In genomic region chr6:112237066-112237465, GRCh38 we compare ENCODE assay signal across 16 cellular contexts. TPM values are rescaled to one million over a fixed set of nuclear protein-coding genes. Genes with fewer than 3 reads are reported as not detected.
DNase-seq lines count a peak whose midpoint lies in the region; ATAC-seq and TF ChIP-seq lines count a peak whose summit lies in the region.
"Had no signal": no experiment of that assay in that cellular context is flagged by ENCODE, and none has a peak within 500 bp of the region (broad histone marks: within the 10 kb centered on the region; RNA-seq: fewer than 3 reads in every experiment).

No MANE protein-coding gene starts in this region.

- no peak overlapping the region for H2BK15ac ChIP-seq in mesendoderm (replicated peaks; ENCODE audit: low read depth)

- TF ChIP-seq EP300 in gastroesophageal sphincter (IDR thresholded peaks at IDR 0.05) (no peak), transverse colon (IDR thresholded peaks at IDR 0.05; ENCODE audit: low read depth) (no peak)

- no peak overlapping the region for H2AK5ac ChIP-seq in mesendoderm (ENCODE audit: low read length)

- no peak overlapping the region for H3K23ac ChIP-seq in mesendoderm (ENCODE audit: low read length)

- in situ Hi-C loops in transverse colon (cut with MboI; ENCODE audit: low pct_ligation_motif_present in 1 of 4, low pct_unique_long_range_greater_than_20kb in 1 of 4, low sequenced_read_pairs in 3 of 4): no loop called here

- H3K4me3 ChIP-seq in body of pancreas (no peak overlapping the region), gastroesophageal sphincter (no peak overlapping the region), osteoblast (ENCODE audit: insufficient read depth, low read length) (no peak overlapping the region), transverse colon (no peak overlapping the region), mesendoderm (ENCODE audit: low read length) (no peak overlapping the region)

- H3K56ac ChIP-seq in mesendoderm (ENCODE audit: low read length): no peak overlapping the region

- H3K36me3 ChIP-seq in body of pancreas (replicated peaks in 1 of 2; ENCODE audit: insufficient read depth in 1 of 2, low read depth in 2 of 2): no peaks in the 10 kb centered on the region
- no peaks in the 10 kb centered on the region for H3K36me3 ChIP-seq in gastroesophageal sphincter
- H3K36me3 ChIP-seq in osteoblast (ENCODE audit: insufficient read depth, low read length): peaks cover 11% of the 10 kb centered on the region
- no peaks in the 10 kb centered on the region for H3K36me3 ChIP-seq in transverse colon
- no peaks in the 10 kb centered on the region for H3K36me3 ChIP-seq in mesendoderm (ENCODE audit: control insufficient read depth, insufficient read depth, low read length)
- H3K36me3 ChIP-seq: BE2C, WERI-Rb-1 had no signal

- intact Hi-C loops in body of pancreas (cut with DNase I) (no loop called here), transverse colon (cut with DNase I; ENCODE audit: low total_unique reads) (no loop called here)

- no peaks in the 10 kb centered on the region for H4K20me1 ChIP-seq in osteoblast (ENCODE audit: insufficient read depth, low read length)

- ATAC-seq in body of pancreas (peak; percentile 41), gastroesophageal sphincter (peak; percentile 48)
- ATAC-seq: T-helper 17 cell had no signal

- H4K5ac ChIP-seq in mesendoderm (ENCODE audit: low read length): no peak overlapping the region

- no peak overlapping the region for H3K4ac ChIP-seq in mesendoderm (ENCODE audit: low read depth, low read length)

- H3K27ac ChIP-seq in body of pancreas (no peak overlapping the region), gastroesophageal sphincter (peak overlapping the region; percentile 81 to 99 (median 87)), osteoblast (ENCODE audit: low read depth, low read length) (peak overlapping the region; percentile 95), transverse colon (peak overlapping the region; percentile 62 to 88 (median 82)), mesendoderm (ENCODE audit: low read depth, low read length) (no peak overlapping the region)
- H3K27ac ChIP-seq: WERI-Rb-1 had no signal

- no peaks in the 10 kb centered on the region for H3K9me3 ChIP-seq in body of pancreas
- H3K9me3 ChIP-seq in gastroesophageal sphincter: no peaks in the 10 kb centered on the region
- no peaks in the 10 kb centered on the region for H3K9me3 ChIP-seq in osteoblast (ENCODE audit: low read depth, low read length)
- no peaks in the 10 kb centered on the region for H3K9me3 ChIP-seq in transverse colon
- H3K9me3 ChIP-seq: BE2C had no signal

- H2AFZ ChIP-seq in osteoblast (ENCODE audit: low read length): no peak overlapping the region

- no peak overlapping the region for H3K18ac ChIP-seq in mesendoderm (ENCODE audit: low read length)

- no peak for DNase-seq in body of pancreas
- no peak for DNase-seq in osteoblast (ENCODE audit: insufficient read length, low spot score, missing footprints)
- DNase-seq in transverse colon: no peak
- DNase-seq in erythroblast (lab: John Stamatoyannopoulos, UW): no peak
- no peak for DNase-seq in amniotic stem cell (lab: John Stamatoyannopoulos, UW)
- DNase-seq in mesendoderm: no peak
- DNase-seq in activated CD4-positive, alpha-beta T cell treated with anti-CD3 and anti-CD28 coated beads, Interleukin-2, amount 50 U/mL, for 4 hours: no peak
- DNase-seq: activated CD8-positive, alpha-beta memory T cell treated with anti-CD3 and anti-CD28 coated beads for 24 hours; cerebellar nuclear complex; NCI-H1694; NK-92 treated with Interleukin-12 subunit alpha and Interleukin-12 subunit beta, amount 100 ng/mL, for 24 hours; stimulated activated CD4-positive, alpha-beta T cell treated with anti-CD3 and anti-CD28 coated beads, Interleukin-2, amount 100 ng/mL, for 48 hours; T-helper 17 cell; WERI-Rb-1 had no signal

- H3K4me2 ChIP-seq in osteoblast (ENCODE audit: insufficient read depth, low read length) (no peak overlapping the region), mesendoderm (ENCODE audit: low read length) (no peak overlapping the region)

- H2BK5ac ChIP-seq in mesendoderm (ENCODE audit: low read length): no peak overlapping the region

- H3K9ac ChIP-seq in mesendoderm (ENCODE audit: low read length): no peak overlapping the region

- TF ChIP-seq POLR2A in body of pancreas (IDR thresholded peaks at IDR 0.05) (no peak), gastroesophageal sphincter (IDR thresholded peaks at IDR 0.05) (no peak), transverse colon (IDR thresholded peaks at IDR 0.05) (no peak), erythroblast (IDR thresholded peaks at IDR 0.05; ENCODE audit: low read length) (no peak)

- no peak overlapping the region for H4K8ac ChIP-seq in mesendoderm (ENCODE audit: low read depth, low read length)

- TF ChIP-seq CTCF in body of pancreas (IDR thresholded peaks at IDR 0.05): no peak
- TF ChIP-seq CTCF in gastroesophageal sphincter (IDR thresholded peaks at IDR 0.05): no peak
- no peak for TF ChIP-seq CTCF in osteoblast (IDR thresholded peaks at IDR 0.05; ENCODE audit: extremely low read depth, low read depth, low read length)
- TF ChIP-seq CTCF in transverse colon (IDR thresholded peaks at IDR 0.05): no peak

- H3K27me3 ChIP-seq in body of pancreas (no peaks in the 10 kb centered on the region), gastroesophageal sphincter (no peaks in the 10 kb centered on the region), osteoblast (ENCODE audit: insufficient read depth, low read length) (no peaks in the 10 kb centered on the region), transverse colon (no peaks in the 10 kb centered on the region), mesendoderm (ENCODE audit: insufficient read depth, low read length, poor library complexity) (no peaks in the 10 kb centered on the region)
- H3K27me3 ChIP-seq: BE2C had no signal

- H3K79me1 ChIP-seq in mesendoderm (ENCODE audit: low read length): no peaks in the 10 kb centered on the region

- no peak overlapping the region for H2BK120ac ChIP-seq in mesendoderm (ENCODE audit: low read depth, low read length)

- H3K79me2 ChIP-seq in osteoblast (ENCODE audit: insufficient read depth, low read length): peaks cover 57% of the 10 kb centered on the region
- no peaks in the 10 kb centered on the region for H3K79me2 ChIP-seq in mesendoderm (ENCODE audit: control insufficient read depth, insufficient read depth, low read length)

- WGBS in body of pancreas, 2 donors: 69% methylated on average over 4 of the region's 4 CpGs
- 32 to 37% methylated on average over 4 of the region's 4 CpGs for WGBS in gastroesophageal sphincter (ENCODE audit: low coverage in 1 of 2), 2 donors
- 62 to 68% methylated on average over 4 of the region's 4 CpGs for WGBS in transverse colon (ENCODE audit: low coverage in 1 of 2), 2 donors
- no CpG with 5 or more reads among the region's 4 CpGs for WGBS in mesendoderm (ENCODE audit: extremely low coverage, insufficient coverage, low lambda C conversion rate)

- H3K4me1 ChIP-seq in body of pancreas: peaks cover 6% of the 10 kb centered on the region
- peaks cover 40 to 97% (median 60%) of the 10 kb centered on the region in 3 donors for H3K4me1 ChIP-seq in gastroesophageal sphincter
- H3K4me1 ChIP-seq in osteoblast (ENCODE audit: insufficient read depth, low read length): peaks cover 71% of the 10 kb centered on the region
- peaks cover 16 to 64% (median 20%) of the 10 kb centered on the region in 4 donors for H3K4me1 ChIP-seq in transverse colon
- no peaks in the 10 kb centered on the region for H3K4me1 ChIP-seq in mesendoderm (ENCODE audit: control insufficient read depth, low read depth, low read length)

RNA-seq across cellular contexts. Expression of gene LAMA4, which starts 17.3 kb away (rescaled TPM):
- total RNA-seq in body of pancreas (10 to 100 TPM; 10.6 to 27.0 TPM), gastroesophageal sphincter (100 to 1,000 TPM; 240 to 305 (median 265) TPM), osteoblast (260 and 456 TPM in 2 replicates), transverse colon (10 to 100 TPM; 27.3 to 54.9 (median 40.1) TPM)
- 3.3 TPM for polyA plus RNA-seq in mesendoderm (2013, experiment 1 of 2)
- polyA plus RNA-seq in mesendoderm (2013, experiment 2 of 2): 1.6 TPM
- total RNA-seq: T-helper 17 cell had no signal

Comparison
In these comparisons a context has a peak if more than half of its experiments do, and no peak if none do; other contexts are left out.
1. H3K27ac ChIP-seq: peak in gastroesophageal sphincter (4 of 4), osteoblast (single experiment) and transverse colon (4 of 4); none in body of pancreas (0 of 4) and mesendoderm (single experiment).